In genomic region chr22:22943521-22944267, GRCh38 we compare ENCODE assay signal across 17 cellular contexts. TPM values are rescaled to one million over a fixed set of nuclear protein-coding genes. Genes with fewer than 3 reads are reported as not detected.
DNase-seq lines count a peak whose midpoint lies in the region; ATAC-seq, FAIRE-seq and TF ChIP-seq lines count a peak whose summit lies in the region.
"Had no signal": no experiment of that assay in that cellular context is flagged by ENCODE, and none has a peak within 500 bp of the region (broad histone marks: within the 10 kb centered on the region; RNA-seq: fewer than 3 reads in every experiment).

No MANE protein-coding gene starts in this region.

- no peaks in the 10 kb centered on the region for H3K36me3 Mint-ChIP-seq in GM23338 (ENCODE audit: low read depth)
- H3K36me3 Mint-ChIP-seq: brain; CD8-positive, alpha-beta T cell had no signal

- H4K20me1 ChIP-seq in GM23338 (replicated peaks; ENCODE audit: insufficient read depth) (0 out of 2 replicates have a peak, but pooled peaks cover 4% of the 10 kb centered on the region), K562 (replicated peaks; ENCODE audit: control insufficient read depth, insufficient read depth, low read length) (peaks cover 36% of the 10 kb centered on the region)

- ATAC-seq in GM23338, result peak; percentile 62
- ATAC-seq in K562, result peak; percentile 72

- no peak for FAIRE-seq in K562 (lab: Jason Lieb, UNC)
- FAIRE-seq: endothelial cell of umbilical vein had no signal

- peaks cover 13% of the 10 kb centered on the region for H3K9me1 ChIP-seq in K562 (ENCODE audit: control insufficient read depth, insufficient read depth, low read length)

- no peaks in the 10 kb centered on the region for H3F3A ChIP-seq in GM23338 (replicated peaks; ENCODE audit: low read depth)

- peak overlapping the region; percentile 68 for H3K18ac ChIP-seq in neuronal stem cell (ENCODE audit: low read length)

- H3K4me2 ChIP-seq in GM23338 (no peak overlapping the region), K562 (ENCODE audit: insufficient read depth, low read length) (no peak overlapping the region), neuronal stem cell (ENCODE audit: insufficient read depth, low read length, poor library complexity, severe bottlenecking) (no peak overlapping the region)

- H3K9me3 ChIP-seq in K562 (replicated peaks; ENCODE audit: control insufficient read depth, insufficient read depth, low read depth, low read length) (no peaks in the 10 kb centered on the region), neuronal stem cell (replicated peaks in 1 of 2; ENCODE audit: control insufficient read depth in 2 of 2, insufficient read depth in 1 of 2, low read depth in 1 of 2, low read length in 2 of 2) (no peaks in the 10 kb centered on the region)
- H3K9me3 ChIP-seq: heart right ventricle, left ventricle myocardium inferior, SJCRH30, thoracic aorta had no signal

- no peak for TF ChIP-seq RAD21 in K562 (CRISPR knock-in tag; conservative IDR thresholded peaks at IDR 0.05 in 1 of 2, IDR thresholded peaks at IDR 0.05 in 1 of 2)

- no peak for TF ChIP-seq POLR2A in K562 (conservative IDR thresholded peaks at IDR 0.05)

- POLR2A ChIA-PET in K562 (lab: Yijun Ruan, JAX), result interaction anchor here (0.6 to 7.7 kb wide), 15 partner anchors 8 to 206 kb away, joined by 3 to 74 read pairs (median 4); no protein-coding TSS in a partner anchor

- no peak overlapping the region for H3K27ac Mint-ChIP-seq in GM23338
- H3K27ac Mint-ChIP-seq: activated T-cell treated with anti-CD3 and anti-CD28 coated beads, Interleukin-2, amount 50 U/mL, for 72 hours; CD8-positive, alpha-beta T cell had no signal

- peaks cover 26% of the 10 kb centered on the region for H3K27me3 Mint-ChIP-seq in GM23338 (ENCODE audit: insufficient read depth, low read depth, poor library complexity)

- in situ Hi-C loops in K562 (cut with MboI), result loop anchor here (25.0 kb wide), 1 partner anchor 1319 kb away; the partner anchor contains the start of gene SPECC1L

- TF ChIP-seq CTCF in GM06990 (IDR thresholded peaks at IDR 0.05; ENCODE audit: insufficient read depth, low read length, poor library complexity, severe bottlenecking), result peak; percentile 51
- peak in 1 of 2 experiments; percentile 41; a peak in 3 of 4 replicates for TF ChIP-seq CTCF in GM23338 (conservative IDR thresholded peaks at IDR 0.05; ENCODE audit: low read depth in 2 of 2)
- no peak for TF ChIP-seq CTCF in K562 (IDR thresholded peaks at IDR 0.05 in 2 of 3, conservative IDR thresholded peaks at IDR 0.05 in 1 of 3; ENCODE audit: insufficient read depth in 2 of 3, low read depth in 1 of 3, low read length in 3 of 3)

- H2AFZ ChIP-seq in GM23338 (no peak overlapping the region), K562 (ENCODE audit: low read depth, low read length) (no peak overlapping the region), neuronal stem cell (ENCODE audit: low read length) (no peak overlapping the region)

- H3K4me3 Mint-ChIP-seq in GM23338, result no peak overlapping the region
- H3K4me3 Mint-ChIP-seq: activated T-cell treated with anti-CD3 and anti-CD28 coated beads, Interleukin-2, amount 50 U/mL, for 72 hours; brain; CD8-positive, alpha-beta T cell had no signal

- peak overlapping the region; percentile 40 for H3K23ac ChIP-seq in neuronal stem cell (ENCODE audit: low read depth, low read length, poor library complexity)

- no peaks in the 10 kb centered on the region for H3K27me3 ChIP-seq in GM06990 (replicated peaks; ENCODE audit: control insufficient read depth, insufficient read depth, low read length)
- H3K27me3 ChIP-seq in GM23338 (ENCODE audit: insufficient read depth), result peaks cover 60% of the 10 kb centered on the region
- H3K27me3 ChIP-seq in K562 (ENCODE audit: control insufficient read depth in 2 of 2, insufficient read depth in 2 of 2, low read length in 2 of 2), result peaks cover 19 to 30% of the 10 kb centered on the region in 2 experiments; a peak in 4 of 5 replicates
- no peaks in the 10 kb centered on the region for H3K27me3 ChIP-seq in neuronal stem cell (ENCODE audit: control insufficient read depth in 3 of 3, insufficient read depth in 3 of 3, low read depth in 1 of 3, low read length in 3 of 3)
- H3K27me3 ChIP-seq: SJCRH30 had no signal

- H3K9me3 Mint-ChIP-seq in GM23338, result no peaks in the 10 kb centered on the region
- H3K9me3 Mint-ChIP-seq: activated T-cell treated with anti-CD3 and anti-CD28 coated beads, Interleukin-2, amount 50 U/mL, for 72 hours; CD8-positive, alpha-beta T cell had no signal

- 2% methylated on average over 14 of the region's 14 CpGs for WGBS in K562 (ENCODE audit: insufficient coverage, low coverage, missing lambda C conversion rate)
- no CpG with 5 or more reads among the region's 14 CpGs for WGBS in neuronal stem cell (ENCODE audit: extremely low coverage in 2 of 2, insufficient read length in 2 of 2, insufficient replicate concordance in 1 of 2), 2 donors

- H3K27ac ChIP-seq in GM23338 (ENCODE audit: low read depth), result no peak overlapping the region
- no peak overlapping the region for H3K27ac ChIP-seq in K562 (ENCODE audit: extremely low read depth, low read depth, low read length)
- H3K27ac ChIP-seq in neuronal stem cell (replicated peaks; ENCODE audit: low read length), result no peak overlapping the region
- H3K27ac ChIP-seq: heart right ventricle, left ventricle myocardium inferior, skin epidermis, thoracic aorta had no signal

- H4K8ac ChIP-seq in neuronal stem cell (ENCODE audit: low read depth, low read length), result no peak overlapping the region

- DNase-seq in GM06990 (ENCODE audit: extremely low read depth, insufficient read length) (peak; percentile 63), GM23338 (ENCODE audit: low spot score) (peak; percentile 39), K562 (ENCODE audit: extremely low read depth in 1 of 4, low spot score in 3 of 4) (peak; percentile 79 to 84 (median 80)), neuronal stem cell (ENCODE audit: low spot score) (no peak), activated gamma-delta T cell (lab: John Stamatoyannopoulos, UW) (no peak), mucosa of gallbladder (ENCODE audit: low spot score) (no peak)
- no peak for DNase-seq in stimulated activated CD4-positive, alpha-beta T cell treated with anti-CD3 and anti-CD28 coated beads, Interleukin-4, amount 100 ng/mL, for 1 hour
- DNase-seq: activated T-cell treated with anti-CD3 and anti-CD28 coated beads, Interleukin-2, amount 50 U/mL, for 72 hours; GF-D8; left ventricle myocardium inferior had no signal

- H2BK12ac ChIP-seq in neuronal stem cell (ENCODE audit: low read length), result no peak overlapping the region

- H3K9me2 ChIP-seq in GM23338 (ENCODE audit: insufficient read depth), result no peaks in the 10 kb centered on the region

- H2AK5ac ChIP-seq in neuronal stem cell (ENCODE audit: low read depth, low read length), result no peak overlapping the region

- H3K9ac ChIP-seq in K562 (ENCODE audit: insufficient read depth in 1 of 2, low read depth in 2 of 2, low read length in 2 of 2) (no peak overlapping the region), neuronal stem cell (ENCODE audit: low read depth, low read length, poor library complexity) (peak overlapping the region; percentile 13)

- no peak overlapping the region for H3K4ac ChIP-seq in neuronal stem cell (ENCODE audit: low read length)

- H3K79me2 ChIP-seq in GM23338 (replicated peaks; ENCODE audit: insufficient read depth) (no peaks in the 10 kb centered on the region), K562 (ENCODE audit: control insufficient read depth, insufficient read depth, low read length) (no peaks in the 10 kb centered on the region)

- H3K14ac ChIP-seq in neuronal stem cell (ENCODE audit: low read length), result no peak overlapping the region

- H3K4me3 ChIP-seq in GM06990 (replicated peaks; ENCODE audit: low read depth, low read length) (no peak overlapping the region), GM23338 (no peak overlapping the region), K562 (no peak overlapping the region), neuronal stem cell (ENCODE audit: low read length in 2 of 2) (no peak overlapping the region)
- H3K4me3 ChIP-seq: heart right ventricle, left ventricle myocardium inferior, SJCRH30, skin epidermis, thoracic aorta had no signal

- H3K36me3 ChIP-seq in GM06990 (ENCODE audit: control insufficient read depth, insufficient read depth, low read length) (no peaks in the 10 kb centered on the region), GM23338 (ENCODE audit: insufficient read depth) (no peaks in the 10 kb centered on the region), K562 (ENCODE audit: control insufficient read depth, insufficient read depth, low read length) (no peaks in the 10 kb centered on the region), neuronal stem cell (replicated peaks in 1 of 2; ENCODE audit: control insufficient read depth in 2 of 2, insufficient read depth in 2 of 2, low read length in 2 of 2) (no peaks in the 10 kb centered on the region)
- H3K36me3 ChIP-seq: heart right ventricle, left ventricle myocardium inferior, SJCRH30, thoracic aorta had no signal

- H2BK120ac ChIP-seq in neuronal stem cell (ENCODE audit: low read depth, low read length), result no peak overlapping the region

- H3K4me1 ChIP-seq in GM23338 (ENCODE audit: insufficient read depth) (no peaks in the 10 kb centered on the region), K562 (replicated peaks in 1 of 2; ENCODE audit: control insufficient read depth in 2 of 2, insufficient read depth in 2 of 2, low read length in 2 of 2) (peaks cover 0 to 3% of the 10 kb centered on the region in 2 experiments; a peak in 1 of 5 replicates), neuronal stem cell (ENCODE audit: control insufficient read depth in 2 of 2, insufficient read depth in 1 of 2, low read depth in 1 of 2, low read length in 2 of 2) (peaks cover 0 to 2% of the 10 kb centered on the region in 2 donors)
- H3K4me1 ChIP-seq: left ventricle myocardium inferior had no signal

- CTCF ChIA-PET in K562 (lab: Yijun Ruan, JAX; ENCODE audit: low intra/inter-chr PET ratio), result interaction anchor here (0.7 to 3.0 kb wide), 16 partner anchors 11 to 241 kb away, joined by 3 to 30 read pairs (median 4); no protein-coding TSS in a partner anchor

- no peak for TF ChIP-seq EP300 in K562 (IDR thresholded peaks at IDR 0.05; ENCODE audit: low read length)

- intact Hi-C loops in K562 (cut with micrococcal nuclease), result loop anchor here (2.0 to 5.0 kb wide), 2 partner anchors 59 to 481 kb away; no protein-coding TSS in a partner anchor

- no peaks in the 10 kb centered on the region for H3K79me1 ChIP-seq in neuronal stem cell (ENCODE audit: low read depth, low read length)

- H2BK5ac ChIP-seq in neuronal stem cell (ENCODE audit: low read length), result no peak overlapping the region

- H2BK15ac ChIP-seq in neuronal stem cell (ENCODE audit: low read length), result no peak overlapping the region

- no peak overlapping the region for H4K91ac ChIP-seq in neuronal stem cell (ENCODE audit: low read depth, low read length, poor library complexity)

- no TSS peak for BruUV-seq in K562 (replicated peaks; lab: Mats Ljungman, UMichigan)

- H3K4me1 Mint-ChIP-seq in GM23338, result peaks cover 3% of the 10 kb centered on the region; the same call in 1 of the 3 replicates
- H3K4me1 Mint-ChIP-seq: brain had no signal

RNA-seq across cellular contexts. Expression of gene IGLL5, which starts 56.1 kb away (rescaled TPM):
- not detected in 2 replicates for total RNA-seq in GM23338 (2014; rRNA removed; shearing (Covaris generic))
- polyA plus RNA-seq in GM23338 (2016; fragmentation: Nextera tagmentation; extraction: Ambion mirVana) (not detected in 2 replicates), K562 (2011; rRNA removed) (not detected in 2 replicates), K562 (2014; fragmentation: Illumina TruSeq; extraction: Trizol) (not detected in 2 replicates), K562 (2014; fragmentation: Nextera tagmentation; extraction: Ambion mirVana) (not detected), K562 (2014; rRNA removed) (not detected in 2 replicates)
- not detected in 2 replicates for total RNA-seq in K562 (2011; cell fraction: chromatin; rRNA removed; ENCODE audit: low replicate concordance)
- not detected in 2 replicates for total RNA-seq in K562 (2011; cell fraction: nucleolus; rRNA removed)
- total RNA-seq in K562 (2011; cell fraction: nucleoplasm; rRNA removed), result not detected in 2 replicates
- total RNA-seq in K562 (2014; rRNA removed) (not detected in 2 replicates), K562 (2014; rRNA removed; fragmentation: Illumina TruSeq; extraction: Trizol) (not detected in 2 replicates), K562 (2015; rRNA removed; fragmentation: Illumina TruSeq; extraction: Trizol) (not detected in 2 replicates), K562 (2021) (not detected in 2 replicates), mucosa of gallbladder (1.5 TPM)
- not detected in 2 replicates for polyA plus RNA-seq in K562 (2011; cell fraction: cytosol; rRNA removed)
- not detected in 2 replicates for polyA plus RNA-seq in K562 (2011; cell fraction: nucleus; rRNA removed)
- not detected in 2 replicates for polyA plus RNA-seq in K562 (2012)
- polyA minus RNA-seq in K562 (2011; rRNA and poly(A)+ RNA removed), result not detected in 2 replicates
- polyA minus RNA-seq in K562 (2011; cell fraction: cytosol; rRNA and poly(A)+ RNA removed), result not detected in 2 replicates
- polyA minus RNA-seq in K562 (2011; cell fraction: nucleus; rRNA and poly(A)+ RNA removed), result not detected in 2 replicates
- polyA plus RNA-seq in neuronal stem cell (2013, experiment 1 of 2), result not detected
- polyA plus RNA-seq in neuronal stem cell (2013, experiment 2 of 2), result not detected
- total RNA-seq: activated T-cell treated with anti-CD3 and anti-CD28 coated beads, Interleukin-2, amount 50 U/mL, for 72 hours; endothelial cell of umbilical vein had no signal
- polyA plus RNA-seq: endothelial cell of umbilical vein had no signal

Comparison
In these comparisons a context has a peak if more than half of its experiments do, and no peak if none do; other contexts are left out.
1. DNase-seq: peak in GM06990 (single experiment), GM23338 (single experiment) and K562 (4 of 4); none in neuronal stem cell (single experiment), activated gamma-delta T cell (single experiment), mucosa of gallbladder (single experiment) and stimulated activated CD4-positive, alpha-beta T cell treated with anti-CD3 and anti-CD28 coated beads, Interleukin-4, amount 100 ng/mL, for 1 hour (single experiment).